In the genomic region with DNA sequence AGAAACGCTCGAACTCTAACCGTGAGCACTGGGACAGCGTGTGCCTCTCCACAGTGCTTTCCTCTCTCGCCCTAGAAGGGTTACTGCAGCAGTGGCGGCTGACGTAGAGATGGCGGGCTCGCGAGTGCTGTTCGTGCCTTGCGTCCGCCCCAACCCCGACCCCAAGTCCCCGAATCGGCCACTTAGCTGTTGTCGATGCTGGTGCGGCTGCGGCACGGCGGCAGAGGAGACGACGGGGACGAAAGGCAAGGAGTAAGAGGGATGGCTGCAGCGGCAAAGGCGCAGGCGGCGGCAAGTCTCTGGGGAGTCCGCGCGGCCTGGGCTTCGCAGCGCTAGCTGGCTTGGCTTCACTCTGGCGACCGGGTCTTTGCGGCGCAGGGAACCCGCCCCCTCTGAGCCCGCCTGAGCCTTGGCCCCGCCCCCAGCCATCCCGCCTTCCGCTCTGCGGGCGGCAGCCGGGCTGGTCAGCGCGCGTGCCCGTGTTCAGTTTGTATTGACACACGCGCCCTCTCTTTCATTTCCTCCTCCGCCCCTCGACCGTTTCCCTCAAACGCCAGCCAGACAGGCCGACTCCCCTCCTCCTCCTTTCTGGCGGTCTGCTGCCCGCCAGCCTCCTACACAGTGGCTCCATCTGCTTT, we compare ENCODE assay signal across 1 cellular context.
TF ChIP-seq lines count a peak whose summit lies in the region.

A gene (minus strand): TSS at position 354 of the 638 bp plus-strand sequence. CDS start 513 bp downstream, outside the sequence.

TF ChIP-seq in GM12878, 131 proteins besides CTCF, POLR2A, EP300 and RAD21 (continued from another document):
- TF ChIP-seq, protein P1, sequence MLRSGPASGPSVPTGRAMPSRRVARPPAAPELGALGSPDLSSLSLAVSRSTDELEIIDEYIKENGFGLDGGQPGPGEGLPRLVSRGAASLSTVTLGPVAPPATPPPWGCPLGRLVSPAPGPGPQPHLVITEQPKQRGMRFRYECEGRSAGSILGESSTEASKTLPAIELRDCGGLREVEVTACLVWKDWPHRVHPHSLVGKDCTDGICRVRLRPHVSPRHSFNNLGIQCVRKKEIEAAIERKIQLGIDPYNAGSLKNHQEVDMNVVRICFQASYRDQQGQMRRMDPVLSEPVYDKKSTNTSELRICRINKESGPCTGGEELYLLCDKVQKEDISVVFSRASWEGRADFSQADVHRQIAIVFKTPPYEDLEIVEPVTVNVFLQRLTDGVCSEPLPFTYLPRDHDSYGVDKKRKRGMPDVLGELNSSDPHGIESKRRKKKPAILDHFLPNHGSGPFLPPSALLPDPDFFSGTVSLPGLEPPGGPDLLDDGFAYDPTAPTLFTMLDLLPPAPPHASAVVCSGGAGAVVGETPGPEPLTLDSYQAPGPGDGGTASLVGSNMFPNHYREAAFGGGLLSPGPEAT (IDR thresholded peaks at IDR 0.05; ENCODE audit: low read depth): no peak
- TF ChIP-seq SUZ12 (IDR thresholded peaks at IDR 0.05; ENCODE audit: unreplicated experiment) (no peak), KLF5 (IDR thresholded peaks at IDR 0.05; ENCODE audit: partially characterized antibody) (no peak), MXI1 (IDR thresholded peaks at IDR 0.05; ENCODE audit: low read depth, low read length) (no peak; the same call in 1 of the 2 replicates), CREM (IDR thresholded peaks at IDR 0.05; ENCODE audit: low read depth) (peak; percentile 9; the same call in 1 of the 2 replicates), ZSCAN29 (IDR thresholded peaks at IDR 0.05) (no peak), PML (IDR thresholded peaks at IDR 0.05; ENCODE audit: low read length) (no peak), IKZF2 (IDR thresholded peaks at IDR 0.05) (0 out of 4 replicates have a peak, but pooled peaks have one; percentile 13 to 24), SMARCA5 (IDR thresholded peaks at IDR 0.05) (no peak), ZZZ3 (IDR thresholded peaks at IDR 0.05; ENCODE audit: control insufficient read depth, insufficient read length, low read depth) (no peak), RFX5 (IDR thresholded peaks at IDR 0.05; ENCODE audit: low read depth, low read length) (no peak), STAT1 (conservative IDR thresholded peaks at IDR 0.05) (no peak), POLR2AphosphoS5 (IDR thresholded peaks at IDR 0.05; ENCODE audit: low read length) (peak; percentile 36; the same call in 1 of the 2 replicates), HCFC1 (IDR thresholded peaks at IDR 0.05; ENCODE audit: low read length) (no peak), YBX1 (IDR thresholded peaks at IDR 0.05) (no peak), SREBF2 (IDR thresholded peaks at IDR 0.05; ENCODE audit: low read length) (no peak), SIX5 (IDR thresholded peaks at IDR 0.05; ENCODE audit: low read depth, low read length, severe bottlenecking) (no peak), CBX5 (IDR thresholded peaks at IDR 0.05; ENCODE audit: low read depth) (peak; percentile 59; the same call in 1 of the 2 replicates), HDGF (IDR thresholded peaks at IDR 0.05) (no peak), YY1 (IDR thresholded peaks at IDR 0.05; ENCODE audit: low read depth, low read length) (0 out of 2 replicates have a peak, but pooled peaks have one; percentile 2)
- TF ChIP-seq, protein P2, sequence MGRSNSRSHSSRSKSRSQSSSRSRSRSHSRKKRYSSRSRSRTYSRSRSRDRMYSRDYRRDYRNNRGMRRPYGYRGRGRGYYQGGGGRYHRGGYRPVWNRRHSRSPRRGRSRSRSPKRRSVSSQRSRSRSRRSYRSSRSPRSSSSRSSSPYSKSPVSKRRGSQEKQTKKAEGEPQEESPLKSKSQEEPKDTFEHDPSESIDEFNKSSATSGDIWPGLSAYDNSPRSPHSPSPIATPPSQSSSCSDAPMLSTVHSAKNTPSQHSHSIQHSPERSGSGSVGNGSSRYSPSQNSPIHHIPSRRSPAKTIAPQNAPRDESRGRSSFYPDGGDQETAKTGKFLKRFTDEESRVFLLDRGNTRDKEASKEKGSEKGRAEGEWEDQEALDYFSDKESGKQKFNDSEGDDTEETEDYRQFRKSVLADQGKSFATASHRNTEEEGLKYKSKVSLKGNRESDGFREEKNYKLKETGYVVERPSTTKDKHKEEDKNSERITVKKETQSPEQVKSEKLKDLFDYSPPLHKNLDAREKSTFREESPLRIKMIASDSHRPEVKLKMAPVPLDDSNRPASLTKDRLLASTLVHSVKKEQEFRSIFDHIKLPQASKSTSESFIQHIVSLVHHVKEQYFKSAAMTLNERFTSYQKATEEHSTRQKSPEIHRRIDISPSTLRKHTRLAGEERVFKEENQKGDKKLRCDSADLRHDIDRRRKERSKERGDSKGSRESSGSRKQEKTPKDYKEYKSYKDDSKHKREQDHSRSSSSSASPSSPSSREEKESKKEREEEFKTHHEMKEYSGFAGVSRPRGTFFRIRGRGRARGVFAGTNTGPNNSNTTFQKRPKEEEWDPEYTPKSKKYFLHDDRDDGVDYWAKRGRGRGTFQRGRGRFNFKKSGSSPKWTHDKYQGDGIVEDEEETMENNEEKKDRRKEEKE (IDR thresholded peaks at IDR 0.05): no peak
- TF ChIP-seq, protein P3, sequence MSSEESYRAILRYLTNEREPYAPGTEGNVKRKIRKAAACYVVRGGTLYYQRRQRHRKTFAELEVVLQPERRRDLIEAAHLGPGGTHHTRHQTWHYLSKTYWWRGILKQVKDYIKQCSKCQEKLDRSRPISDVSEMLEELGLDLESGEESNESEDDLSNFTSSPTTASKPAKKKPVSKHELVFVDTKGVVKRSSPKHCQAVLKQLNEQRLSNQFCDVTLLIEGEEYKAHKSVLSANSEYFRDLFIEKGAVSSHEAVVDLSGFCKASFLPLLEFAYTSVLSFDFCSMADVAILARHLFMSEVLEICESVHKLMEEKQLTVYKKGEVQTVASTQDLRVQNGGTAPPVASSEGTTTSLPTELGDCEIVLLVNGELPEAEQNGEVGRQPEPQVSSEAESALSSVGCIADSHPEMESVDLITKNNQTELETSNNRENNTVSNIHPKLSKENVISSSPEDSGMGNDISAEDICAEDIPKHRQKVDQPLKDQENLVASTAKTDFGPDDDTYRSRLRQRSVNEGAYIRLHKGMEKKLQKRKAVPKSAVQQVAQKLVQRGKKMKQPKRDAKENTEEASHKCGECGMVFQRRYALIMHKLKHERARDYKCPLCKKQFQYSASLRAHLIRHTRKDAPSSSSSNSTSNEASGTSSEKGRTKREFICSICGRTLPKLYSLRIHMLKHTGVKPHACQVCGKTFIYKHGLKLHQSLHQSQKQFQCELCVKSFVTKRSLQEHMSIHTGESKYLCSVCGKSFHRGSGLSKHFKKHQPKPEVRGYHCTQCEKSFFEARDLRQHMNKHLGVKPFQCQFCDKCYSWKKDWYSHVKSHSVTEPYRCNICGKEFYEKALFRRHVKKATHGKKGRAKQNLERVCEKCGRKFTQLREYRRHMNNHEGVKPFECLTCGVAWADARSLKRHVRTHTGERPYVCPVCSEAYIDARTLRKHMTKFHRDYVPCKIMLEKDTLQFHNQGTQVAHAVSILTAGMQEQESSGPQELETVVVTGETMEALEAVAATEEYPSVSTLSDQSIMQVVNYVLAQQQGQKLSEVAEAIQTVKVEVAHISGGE (CRISPR knock-in tag; IDR thresholded peaks at IDR 0.05): no peak
- TF ChIP-seq, protein P4, sequence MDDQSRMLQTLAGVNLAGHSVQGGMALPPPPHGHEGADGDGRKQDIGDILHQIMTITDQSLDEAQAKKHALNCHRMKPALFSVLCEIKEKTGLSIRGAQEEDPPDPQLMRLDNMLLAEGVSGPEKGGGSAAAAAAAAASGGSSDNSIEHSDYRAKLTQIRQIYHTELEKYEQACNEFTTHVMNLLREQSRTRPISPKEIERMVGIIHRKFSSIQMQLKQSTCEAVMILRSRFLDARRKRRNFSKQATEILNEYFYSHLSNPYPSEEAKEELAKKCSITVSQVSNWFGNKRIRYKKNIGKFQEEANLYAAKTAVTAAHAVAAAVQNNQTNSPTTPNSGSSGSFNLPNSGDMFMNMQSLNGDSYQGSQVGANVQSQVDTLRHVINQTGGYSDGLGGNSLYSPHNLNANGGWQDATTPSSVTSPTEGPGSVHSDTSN (IDR thresholded peaks at IDR 0.05; ENCODE audit: insufficient replicate concordance, low read depth, low read length): no peak
- TF ChIP-seq, protein P5, sequence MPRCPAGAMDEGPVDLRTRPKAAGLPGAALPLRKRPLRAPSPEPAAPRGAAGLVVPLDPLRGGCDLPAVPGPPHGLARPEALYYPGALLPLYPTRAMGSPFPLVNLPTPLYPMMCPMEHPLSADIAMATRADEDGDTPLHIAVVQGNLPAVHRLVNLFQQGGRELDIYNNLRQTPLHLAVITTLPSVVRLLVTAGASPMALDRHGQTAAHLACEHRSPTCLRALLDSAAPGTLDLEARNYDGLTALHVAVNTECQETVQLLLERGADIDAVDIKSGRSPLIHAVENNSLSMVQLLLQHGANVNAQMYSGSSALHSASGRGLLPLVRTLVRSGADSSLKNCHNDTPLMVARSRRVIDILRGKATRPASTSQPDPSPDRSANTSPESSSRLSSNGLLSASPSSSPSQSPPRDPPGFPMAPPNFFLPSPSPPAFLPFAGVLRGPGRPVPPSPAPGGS (IDR thresholded peaks at IDR 0.05; ENCODE audit: borderline replicate concordance, insufficient read depth, low read depth, low read length, poor library complexity, severe bottlenecking): no peak
- TF ChIP-seq, protein P6, sequence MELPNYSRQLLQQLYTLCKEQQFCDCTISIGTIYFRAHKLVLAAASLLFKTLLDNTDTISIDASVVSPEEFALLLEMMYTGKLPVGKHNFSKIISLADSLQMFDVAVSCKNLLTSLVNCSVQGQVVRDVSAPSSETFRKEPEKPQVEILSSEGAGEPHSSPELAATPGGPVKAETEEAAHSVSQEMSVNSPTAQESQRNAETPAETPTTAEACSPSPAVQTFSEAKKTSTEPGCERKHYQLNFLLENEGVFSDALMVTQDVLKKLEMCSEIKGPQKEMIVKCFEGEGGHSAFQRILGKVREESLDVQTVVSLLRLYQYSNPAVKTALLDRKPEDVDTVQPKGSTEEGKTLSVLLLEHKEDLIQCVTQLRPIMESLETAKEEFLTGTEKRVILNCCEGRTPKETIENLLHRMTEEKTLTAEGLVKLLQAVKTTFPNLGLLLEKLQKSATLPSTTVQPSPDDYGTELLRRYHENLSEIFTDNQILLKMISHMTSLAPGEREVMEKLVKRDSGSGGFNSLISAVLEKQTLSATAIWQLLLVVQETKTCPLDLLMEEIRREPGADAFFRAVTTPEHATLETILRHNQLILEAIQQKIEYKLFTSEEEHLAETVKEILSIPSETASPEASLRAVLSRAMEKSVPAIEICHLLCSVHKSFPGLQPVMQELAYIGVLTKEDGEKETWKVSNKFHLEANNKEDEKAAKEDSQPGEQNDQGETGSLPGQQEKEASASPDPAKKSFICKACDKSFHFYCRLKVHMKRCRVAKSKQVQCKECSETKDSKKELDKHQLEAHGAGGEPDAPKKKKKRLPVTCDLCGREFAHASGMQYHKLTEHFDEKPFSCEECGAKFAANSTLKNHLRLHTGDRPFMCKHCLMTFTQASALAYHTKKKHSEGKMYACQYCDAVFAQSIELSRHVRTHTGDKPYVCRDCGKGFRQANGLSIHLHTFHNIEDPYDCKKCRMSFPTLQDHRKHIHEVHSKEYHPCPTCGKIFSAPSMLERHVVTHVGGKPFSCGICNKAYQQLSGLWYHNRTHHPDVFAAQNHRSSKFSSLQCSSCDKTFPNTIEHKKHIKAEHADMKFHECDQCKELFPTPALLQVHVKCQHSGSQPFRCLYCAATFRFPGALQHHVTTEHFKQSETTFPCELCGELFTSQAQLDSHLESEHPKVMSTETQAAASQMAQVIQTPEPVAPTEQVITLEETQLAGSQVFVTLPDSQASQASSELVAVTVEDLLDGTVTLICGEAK (IDR thresholded peaks at IDR 0.05; ENCODE audit: borderline replicate concordance): no peak
- TF ChIP-seq, protein P7, sequence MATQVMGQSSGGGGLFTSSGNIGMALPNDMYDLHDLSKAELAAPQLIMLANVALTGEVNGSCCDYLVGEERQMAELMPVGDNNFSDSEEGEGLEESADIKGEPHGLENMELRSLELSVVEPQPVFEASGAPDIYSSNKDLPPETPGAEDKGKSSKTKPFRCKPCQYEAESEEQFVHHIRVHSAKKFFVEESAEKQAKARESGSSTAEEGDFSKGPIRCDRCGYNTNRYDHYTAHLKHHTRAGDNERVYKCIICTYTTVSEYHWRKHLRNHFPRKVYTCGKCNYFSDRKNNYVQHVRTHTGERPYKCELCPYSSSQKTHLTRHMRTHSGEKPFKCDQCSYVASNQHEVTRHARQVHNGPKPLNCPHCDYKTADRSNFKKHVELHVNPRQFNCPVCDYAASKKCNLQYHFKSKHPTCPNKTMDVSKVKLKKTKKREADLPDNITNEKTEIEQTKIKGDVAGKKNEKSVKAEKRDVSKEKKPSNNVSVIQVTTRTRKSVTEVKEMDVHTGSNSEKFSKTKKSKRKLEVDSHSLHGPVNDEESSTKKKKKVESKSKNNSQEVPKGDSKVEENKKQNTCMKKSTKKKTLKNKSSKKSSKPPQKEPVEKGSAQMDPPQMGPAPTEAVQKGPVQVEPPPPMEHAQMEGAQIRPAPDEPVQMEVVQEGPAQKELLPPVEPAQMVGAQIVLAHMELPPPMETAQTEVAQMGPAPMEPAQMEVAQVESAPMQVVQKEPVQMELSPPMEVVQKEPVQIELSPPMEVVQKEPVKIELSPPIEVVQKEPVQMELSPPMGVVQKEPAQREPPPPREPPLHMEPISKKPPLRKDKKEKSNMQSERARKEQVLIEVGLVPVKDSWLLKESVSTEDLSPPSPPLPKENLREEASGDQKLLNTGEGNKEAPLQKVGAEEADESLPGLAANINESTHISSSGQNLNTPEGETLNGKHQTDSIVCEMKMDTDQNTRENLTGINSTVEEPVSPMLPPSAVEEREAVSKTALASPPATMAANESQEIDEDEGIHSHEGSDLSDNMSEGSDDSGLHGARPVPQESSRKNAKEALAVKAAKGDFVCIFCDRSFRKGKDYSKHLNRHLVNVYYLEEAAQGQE (IDR thresholded peaks at IDR 0.05; ENCODE audit: low read depth, low read length): no peak
